Comparison of ENCODE assay signal across 12 cellular contexts in the genomic region with DNA sequence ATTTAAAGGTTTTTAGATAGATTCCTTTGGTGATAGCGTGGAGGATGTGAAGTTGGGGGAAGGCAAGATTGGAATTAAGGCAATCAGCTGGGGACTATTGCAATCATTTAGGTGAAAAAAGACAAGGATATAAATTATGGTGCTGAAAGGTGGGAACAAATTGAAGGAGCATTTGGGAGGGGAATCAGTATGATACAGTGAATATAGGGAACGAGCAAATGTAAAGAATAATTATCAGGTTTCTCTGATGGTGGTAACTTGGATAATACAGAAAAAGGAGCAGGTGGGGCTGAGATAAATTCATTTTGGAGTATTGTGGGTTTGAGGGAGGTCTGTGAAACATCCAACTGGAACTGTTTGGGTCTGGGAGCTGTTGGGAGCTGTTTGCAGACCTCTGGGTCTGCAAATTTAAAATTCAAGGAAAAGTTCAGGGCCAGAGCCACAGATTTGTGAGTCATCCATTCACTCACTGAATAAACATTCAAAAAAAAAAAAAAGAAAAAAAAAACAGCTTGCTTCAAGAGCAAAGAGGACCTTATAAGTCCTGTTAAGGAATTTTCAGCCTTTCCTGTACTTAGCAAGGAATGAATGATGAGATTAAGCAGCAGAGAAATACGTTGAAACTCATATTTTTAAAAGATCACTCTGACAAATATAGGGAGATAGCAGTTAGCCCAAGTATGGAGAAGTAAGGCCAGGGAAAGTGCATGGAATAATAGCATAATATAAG.
A peak's percentile ranks its signal among the peaks of the same experiment; 100 is the strongest.
DNase-seq lines count a peak whose midpoint lies in the region; ATAC-seq and TF ChIP-seq lines count a peak whose summit lies in the region.
"Had no signal": no experiment of that assay in that cellular context is flagged by ENCODE, and none has a peak within 500 bp of the region (broad histone marks: within the 10 kb centered on the region; RNA-seq: fewer than 3 reads in every experiment).

No MANE protein-coding gene starts in this region.

- H3K27ac ChIP-seq in PC-3 (ENCODE audit: low read length) (peak overlapping the region; percentile 62), fibroblast of lung (ENCODE audit: insufficient read depth, low read length) (peak overlapping the region; percentile 54), WERI-Rb-1 (no peak overlapping the region)
- H3K27ac ChIP-seq: spleen had no signal

- H3K9me2 ChIP-seq in PC-3 (replicated peaks; ENCODE audit: low read length): no peaks in the 10 kb centered on the region

- H3K4me3 ChIP-seq in PC-3 (ENCODE audit: low read length) (peak overlapping the region; percentile 22; the same call in 1 of the 2 replicates), fibroblast of lung (replicated peaks in 1 of 4; ENCODE audit: control extremely low read depth in 1 of 4, insufficient read depth in 1 of 4, low read depth in 3 of 4, low read length in 4 of 4) (no peak overlapping the region), WERI-Rb-1 (ENCODE audit: low read depth, low read length) (no peak overlapping the region)
- H3K4me3 ChIP-seq: spleen had no signal

- H4K20me1 ChIP-seq in PC-3 (ENCODE audit: low read length) (no peaks in the 10 kb centered on the region), fibroblast of lung (ENCODE audit: control insufficient read depth, extremely low read depth, insufficient read depth, low read length) (no peaks in the 10 kb centered on the region)

- H3K27ac Mint-ChIP-seq in osteocyte (ENCODE audit: unreplicated experiment): peak overlapping the region; percentile 88
- H3K27ac Mint-ChIP-seq in activated CD4-positive, alpha-beta T cell treated with anti-CD3 and anti-CD28 coated beads, Interleukin-2, amount 10 ng/mL, durations not matched to agents 7 days and 5 days: no peak overlapping the region

- no peaks in the 10 kb centered on the region for H3K27me3 Mint-ChIP-seq in osteocyte (ENCODE audit: unreplicated experiment)
- peaks cover 10% of the 10 kb centered on the region for H3K27me3 Mint-ChIP-seq in activated CD4-positive, alpha-beta T cell treated with anti-CD3 and anti-CD28 coated beads, Interleukin-2, amount 10 ng/mL, durations not matched to agents 7 days and 5 days

- POLR2A ChIA-PET in PC-3 (lab: Charles Lee; ENCODE audit: unreplicated experiment): interaction anchor here (0.6 kb wide), 5 partner anchors 37 to 282 kb away, joined by 3 to 8 read pairs (median 5); no protein-coding TSS in a partner anchor
- POLR2A ChIA-PET in activated CD4-positive, alpha-beta T cell treated with anti-CD3 and anti-CD28 coated beads, Interleukin-2, amount 10 ng/mL, durations not matched to agents 7 days and 5 days (lab: Charles Lee): no interaction called here

- H3K4me2 ChIP-seq in PC-3 (ENCODE audit: low read length) (peak overlapping the region; percentile 65), fibroblast of lung (ENCODE audit: extremely low read depth, insufficient read depth, low read length) (peak overlapping the region; percentile 36)

- H3K4me3 Mint-ChIP-seq in osteocyte (ENCODE audit: unreplicated experiment): no peak overlapping the region
- no peak overlapping the region for H3K4me3 Mint-ChIP-seq in activated CD4-positive, alpha-beta T cell treated with anti-CD3 and anti-CD28 coated beads, Interleukin-2, amount 10 ng/mL, durations not matched to agents 7 days and 5 days

- H2AFZ ChIP-seq in PC-3 (ENCODE audit: low read length) (0 out of 2 replicates have a peak overlapping the region, but pooled peaks have one; percentile 21), fibroblast of lung (ENCODE audit: low read length) (no peak overlapping the region)

- no TSS peak for BruUV-seq in PC-3 (replicated peaks; lab: Mats Ljungman, UMichigan)

- H3K9me3 Mint-ChIP-seq in osteocyte (ENCODE audit: unreplicated experiment): peaks cover 4% of the 10 kb centered on the region
- no peaks in the 10 kb centered on the region for H3K9me3 Mint-ChIP-seq in activated CD4-positive, alpha-beta T cell treated with anti-CD3 and anti-CD28 coated beads, Interleukin-2, amount 10 ng/mL, durations not matched to agents 7 days and 5 days

- TF ChIP-seq CTCF in PC-3 (conservative IDR thresholded peaks at IDR 0.05; ENCODE audit: low read depth, low read length) (no peak), fibroblast of lung (conservative IDR thresholded peaks at IDR 0.05 in 1 of 2, IDR thresholded peaks at IDR 0.05 in 1 of 2; ENCODE audit: low read depth in 1 of 2, low read length in 2 of 2) (no peak), osteocyte (IDR thresholded peaks at IDR 0.05) (no peak), WERI-Rb-1 (IDR thresholded peaks at IDR 0.05; ENCODE audit: low read depth, low read length) (no peak)

- H3K27me3 ChIP-seq in PC-3 (ENCODE audit: low read length) (no peaks in the 10 kb centered on the region), fibroblast of lung (ENCODE audit: control insufficient read depth, insufficient read depth, low read length) (no peaks in the 10 kb centered on the region), WERI-Rb-1 (ENCODE audit: insufficient read depth, low read depth, severe bottlenecking) (no peaks in the 10 kb centered on the region)
- H3K27me3 ChIP-seq: spleen had no signal

- peaks cover 49% of the 10 kb centered on the region for H3K4me1 Mint-ChIP-seq in osteocyte (ENCODE audit: unreplicated experiment)
- no peaks in the 10 kb centered on the region for H3K4me1 Mint-ChIP-seq in activated CD4-positive, alpha-beta T cell treated with anti-CD3 and anti-CD28 coated beads, Interleukin-2, amount 10 ng/mL, durations not matched to agents 7 days and 5 days

- H3K36me3 Mint-ChIP-seq in osteocyte (ENCODE audit: unreplicated experiment): peaks cover 10% of the 10 kb centered on the region
- no peaks in the 10 kb centered on the region for H3K36me3 Mint-ChIP-seq in activated CD4-positive, alpha-beta T cell treated with anti-CD3 and anti-CD28 coated beads, Interleukin-2, amount 10 ng/mL, durations not matched to agents 7 days and 5 days (ENCODE audit: low read depth)

- H3K79me2 ChIP-seq in PC-3 (ENCODE audit: low read length) (no peaks in the 10 kb centered on the region), fibroblast of lung (ENCODE audit: control insufficient read depth, insufficient read depth, low read length) (no peaks in the 10 kb centered on the region)

- H3K36me3 ChIP-seq in PC-3 (ENCODE audit: low read depth, low read length) (no peaks in the 10 kb centered on the region), fibroblast of lung (ENCODE audit: control insufficient read depth, insufficient read depth, low read length) (no peaks in the 10 kb centered on the region), WERI-Rb-1 (no peaks in the 10 kb centered on the region)
- H3K36me3 ChIP-seq: spleen had no signal

- ATAC-seq in PC-3: peak; percentile 88
- ATAC-seq: stimulated activated naive CD8-positive, alpha-beta T cell treated with anti-CD3 and anti-CD28 coated beads, Interleukin-15, Interleukin-2, amounts not matched to agents 100 U/mL and 50 U/mL, for 24 hours had no signal

- CTCF ChIA-PET in PC-3 (lab: Charles Lee): interaction anchor here (0.6 kb wide), 5 partner anchors 10 to 215 kb away, joined by 3 to 7 read pairs (median 5); no protein-coding TSS in a partner anchor
- CTCF ChIA-PET in activated CD4-positive, alpha-beta T cell treated with anti-CD3 and anti-CD28 coated beads, Interleukin-2, amount 10 ng/mL, durations not matched to agents 7 days and 5 days (lab: Charles Lee): no interaction called here

- peak overlapping the region; percentile 9; the same call in 1 of the 2 replicates for H3K9ac ChIP-seq in PC-3 (ENCODE audit: low read length)
- no peak overlapping the region for H3K9ac ChIP-seq in fibroblast of lung (ENCODE audit: insufficient read depth, low read length)

- intact Hi-C loops in PC-3 (cut with micrococcal nuclease): loop anchor here (5.0 kb wide), 1 partner anchor 256 kb away; a partner anchor contains a TSS

- H3K9me3 ChIP-seq in PC-3 (ENCODE audit: low read length) (no peaks in the 10 kb centered on the region), fibroblast of lung (ENCODE audit: control insufficient read depth, insufficient read depth, low read depth, low read length) (no peaks in the 10 kb centered on the region), WERI-Rb-1 (ENCODE audit: severe bottlenecking) (no peaks in the 10 kb centered on the region)

- H3K4me1 ChIP-seq in PC-3 (ENCODE audit: insufficient read depth, low read length) (peaks cover 32% of the 10 kb centered on the region), fibroblast of lung (ENCODE audit: control insufficient read depth, extremely low read depth, insufficient read depth, low read length) (peaks cover 19% of the 10 kb centered on the region)
- H3K4me1 ChIP-seq: spleen had no signal

- no peaks in the 10 kb centered on the region for H3F3A ChIP-seq in PC-3 (ENCODE audit: low read length, unreplicated experiment)

- peak; percentile 66 for DNase-seq in COLO829 (ENCODE audit: low spot score)
- peak; percentile 85 for DNase-seq in PC-3
- DNase-seq in fibroblast of lung (ENCODE audit: low read depth in 2 of 2): peak; percentile 94 to 95
- DNase-seq in osteocyte (ENCODE audit: extremely low spot score, unreplicated experiment): no peak
- no peak for DNase-seq in activated CD4-positive, alpha-beta T cell treated with anti-CD3 and anti-CD28 coated beads, Interleukin-2, amount 10 ng/mL, durations not matched to agents 7 days and 5 days
- DNase-seq in effector CD4-positive, alpha-beta T cell: no peak
- no peak for DNase-seq in WERI-Rb-1
- DNase-seq in iPS-NIHi7 (ENCODE audit: extremely low spot score): no peak
- DNase-seq: COR-L47; NCI-H748 treated with DMSO at 0.1 percent for 48 hours; spleen; stimulated activated naive CD8-positive, alpha-beta T cell treated with anti-CD3 and anti-CD28 coated beads, Interleukin-15, Interleukin-2, amounts not matched to agents 100 U/mL and 50 U/mL, for 24 hours had no signal

Comparison
In these comparisons a context has a peak if more than half of its experiments do, and no peak if none do; other contexts are left out.
1. DNase-seq: peak in COLO829 (single experiment), PC-3 (single experiment) and fibroblast of lung (2 of 2); none in osteocyte (single experiment), activated CD4-positive, alpha-beta T cell treated with anti-CD3 and anti-CD28 coated beads, Interleukin-2, amount 10 ng/mL, durations not matched to agents 7 days and 5 days (single experiment), effector CD4-positive, alpha-beta T cell (single experiment), WERI-Rb-1 (single experiment) and iPS-NIHi7 (single experiment).